Comparison of ENCODE assay signal across 22 cellular contexts in the genomic region with DNA sequence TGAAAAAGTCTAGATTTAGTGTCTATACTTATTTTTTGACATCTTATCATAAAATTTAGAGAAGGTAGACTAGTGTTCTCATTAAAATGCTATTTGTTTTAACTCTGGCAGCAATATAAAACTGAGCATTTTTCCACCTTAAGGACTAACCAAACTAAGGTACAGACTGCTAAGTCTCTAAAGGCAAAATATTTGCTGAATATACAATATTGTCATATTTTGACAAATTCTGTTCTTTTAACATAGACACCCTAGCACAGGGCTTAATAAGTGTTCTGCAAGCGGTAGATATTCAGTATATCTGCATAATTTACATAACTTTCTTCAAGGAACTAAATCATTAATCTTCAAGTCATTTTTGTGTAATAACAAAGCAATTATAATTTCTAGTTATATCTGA. TPM values are rescaled to one million over a fixed set of nuclear protein-coding genes. Genes with fewer than 3 reads are reported as not detected.
"Had no signal": no experiment of that assay in that cellular context is flagged by ENCODE, and none has a peak within 500 bp of the region (broad histone marks: within the 10 kb centered on the region; RNA-seq: fewer than 3 reads in every experiment).

No MANE protein-coding gene starts in this region.

- H3K36me3 ChIP-seq: left ventricle myocardium inferior, ovary, right atrium auricular region, stomach, thyroid gland, transverse colon, upper lobe of left lung, vagina had no signal

- H3K4me3 ChIP-seq: left ventricle myocardium inferior, mucosa of descending colon, ovary, right atrium auricular region, skin epidermis, stomach, testis, thyroid gland, transverse colon, upper lobe of left lung, vagina had no signal

- H3K27me3 ChIP-seq: ovary, right atrium auricular region, stomach, testis, thyroid gland, transverse colon, upper lobe of left lung, vagina had no signal

- ATAC-seq: mucosa of descending colon; naive thymus-derived CD4-positive, alpha-beta T cell; natural killer cell treated with Interleukin-12 subunit alpha and Interleukin-12 subunit beta and Interleukin-15 and Interleukin-18, amount 100 ng/mL, for 72 hours; sciatic nerve; stimulated activated naive B cell treated with anti-CD40 and anti-IgM and Interleukin-4, amounts not matched to agents 10 μg/mL and 1 μg/mL and 100 μg/mL, for 72 hours; stimulated activated naive CD8-positive, alpha-beta T cell treated with anti-CD3 and anti-CD28 coated beads, Interleukin-15, Interleukin-2, amounts not matched to agents 100 U/mL and 50 U/mL, for 24 hours had no signal

- H3K9me3 ChIP-seq: left ventricle myocardium inferior, mucosa of descending colon, ovary, right atrium auricular region, stomach, testis, thyroid gland, transverse colon, upper lobe of left lung, vagina had no signal

- H3K27ac ChIP-seq: left ventricle myocardium inferior, ovary, right atrium auricular region, skin epidermis, stomach, testis, thyroid gland, transverse colon, upper lobe of left lung, vagina had no signal

- H3K4me1 ChIP-seq: left ventricle myocardium inferior, right atrium auricular region, stomach, testis, thyroid gland, upper lobe of left lung, vagina had no signal

- DNase-seq: islet precursor cell; left ventricle myocardium inferior; midbrain; mucosa of descending colon; naive thymus-derived CD4-positive, alpha-beta T cell; ovary; stimulated activated CD4-positive, alpha-beta T cell treated with anti-CD3 and anti-CD28 coated beads, Interleukin-12 subunit alpha, Interleukin-12 subunit beta, amount 100 ng/mL, for 4 hours; stimulated activated CD4-positive, alpha-beta T cell treated with anti-CD3 and anti-CD28 coated beads, Interleukin-15, amount 100 ng/mL, for 24 hours; stimulated activated CD4-positive, alpha-beta T cell treated with anti-CD3 and anti-CD28 coated beads, Interleukin-2, amount 100 ng/mL, for 24 hours; stimulated activated CD4-positive, alpha-beta T cell treated with anti-CD3 and anti-CD28 coated beads, Interleukin-4, amount 100 ng/mL, for 1 hour; stimulated activated naive B cell treated with anti-CD40 and anti-IgM and Interleukin-4, amounts not matched to agents 10 μg/mL and 1 μg/mL and 100 μg/mL, for 72 hours; stimulated activated naive CD8-positive, alpha-beta T cell treated with anti-CD3 and anti-CD28 coated beads, Interleukin-15, Interleukin-2, amounts not matched to agents 100 U/mL and 50 U/mL, for 24 hours; stomach; testis; thyroid gland; transverse colon had no signal

RNA-seq across cellular contexts. Expression of gene RTKN2, which starts 8.6 kb away (rescaled TPM):
- total RNA-seq: left ventricle myocardium inferior had no signal
